In the genomic region with DNA sequence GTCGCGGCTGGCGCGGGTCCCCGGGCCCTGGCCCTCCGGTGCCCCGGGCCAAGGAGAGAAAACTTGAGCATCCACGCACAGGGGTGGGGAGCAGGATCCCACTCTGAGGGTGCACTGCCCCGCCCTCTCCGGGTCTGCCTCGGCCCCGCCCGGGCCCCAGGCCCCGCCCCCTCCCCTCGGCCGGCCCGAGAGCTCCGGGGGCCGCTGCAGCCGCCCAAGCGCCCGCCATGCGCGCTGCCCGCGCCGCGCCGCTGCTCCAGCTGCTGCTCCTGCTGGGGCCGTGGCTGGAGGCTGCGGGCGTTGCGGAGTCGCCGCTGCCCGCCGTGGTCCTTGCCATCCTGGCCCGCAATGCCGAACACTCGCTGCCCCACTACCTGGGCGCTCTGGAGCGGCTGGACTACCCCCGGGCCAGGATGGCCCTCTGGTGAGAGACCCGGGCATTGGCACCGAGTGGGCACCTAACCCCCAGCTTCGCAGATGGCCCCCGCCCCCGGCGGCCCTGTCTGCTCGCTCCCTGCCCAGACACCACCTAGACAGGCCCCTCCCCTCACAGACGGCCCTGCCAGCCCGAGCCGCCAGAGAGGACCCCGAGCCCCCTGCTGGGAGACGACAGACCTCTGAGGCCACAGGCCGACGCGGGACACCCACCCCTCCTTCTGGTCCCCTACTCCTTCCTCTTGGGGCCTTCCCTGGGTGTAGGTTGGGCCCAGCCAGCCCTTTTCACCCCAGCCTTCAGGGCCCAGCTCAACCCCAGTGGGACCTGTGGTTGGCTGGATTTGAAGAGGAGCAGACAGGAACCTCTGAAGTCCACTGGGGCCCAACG, we compare ENCODE assay signal across 1 cellular context.
TF ChIP-seq lines count a peak whose summit lies in the region.

A gene with protein sequence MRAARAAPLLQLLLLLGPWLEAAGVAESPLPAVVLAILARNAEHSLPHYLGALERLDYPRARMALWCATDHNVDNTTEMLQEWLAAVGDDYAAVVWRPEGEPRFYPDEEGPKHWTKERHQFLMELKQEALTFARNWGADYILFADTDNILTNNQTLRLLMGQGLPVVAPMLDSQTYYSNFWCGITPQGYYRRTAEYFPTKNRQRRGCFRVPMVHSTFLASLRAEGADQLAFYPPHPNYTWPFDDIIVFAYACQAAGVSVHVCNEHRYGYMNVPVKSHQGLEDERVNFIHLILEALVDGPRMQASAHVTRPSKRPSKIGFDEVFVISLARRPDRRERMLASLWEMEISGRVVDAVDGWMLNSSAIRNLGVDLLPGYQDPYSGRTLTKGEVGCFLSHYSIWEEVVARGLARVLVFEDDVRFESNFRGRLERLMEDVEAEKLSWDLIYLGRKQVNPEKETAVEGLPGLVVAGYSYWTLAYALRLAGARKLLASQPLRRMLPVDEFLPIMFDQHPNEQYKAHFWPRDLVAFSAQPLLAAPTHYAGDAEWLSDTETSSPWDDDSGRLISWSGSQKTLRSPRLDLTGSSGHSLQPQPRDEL (plus strand): TSS at position 207 of the 823 bp plus-strand sequence. CDS start 21 bp downstream, at position 228.

TF ChIP-seq in GM12891, 5 proteins besides CTCF, POLR2A, EP300 and RAD21:
- no peak for TF ChIP-seq POLR2AphosphoS5 (IDR thresholded peaks at IDR 0.05; ENCODE audit: low read depth, low read length)
- TF ChIP-seq TAF1 (IDR thresholded peaks at IDR 0.05; ENCODE audit: low read depth, low read length) = no peak
- TF ChIP-seq POU2F2 (IDR thresholded peaks at IDR 0.05; ENCODE audit: low read depth, low read length) = no peak
- no peak for TF ChIP-seq SPI1 (IDR thresholded peaks at IDR 0.05; ENCODE audit: low read depth, low read length)
